In genomic region chr21:29194342-29194741, GRCh38 we compare ENCODE assay signal across 23 cellular contexts.
DNase-seq lines count a peak whose midpoint lies in the region; ATAC-seq and TF ChIP-seq lines count a peak whose summit lies in the region.
"Had no signal": no experiment of that assay in that cellular context is flagged by ENCODE, and none has a peak within 500 bp of the region (broad histone marks: within the 10 kb centered on the region; RNA-seq: fewer than 3 reads in every experiment).

No MANE protein-coding gene starts in this region.

- H4K20me1 ChIP-seq in OCI-LY3 (ENCODE audit: insufficient read depth, low read length), result no peaks in the 10 kb centered on the region

- no peak overlapping the region for H3K14ac ChIP-seq in trophoblast cell (ENCODE audit: low read length)

- TF ChIP-seq CTCF in heart right ventricle (IDR thresholded peaks at IDR 0.05) (no peak), OCI-LY3 (IDR thresholded peaks at IDR 0.05; ENCODE audit: low read depth, low read length) (no peak), endodermal cell (conservative IDR thresholded peaks at IDR 0.05) (no peak)

- no peak overlapping the region for H4K91ac ChIP-seq in trophoblast cell (ENCODE audit: low read depth, low read length)

- H3K27me3 Mint-ChIP-seq in endodermal cell (ENCODE audit: insufficient read depth), result no peaks in the 10 kb centered on the region
- no peaks in the 10 kb centered on the region for H3K27me3 Mint-ChIP-seq in activated T-helper 2 cell treated with anti-CD3 and anti-CD28 coated beads, Interferon-gamma antibody, Interleukin-2, Interleukin-4, amounts not matched to agents 10 μg/mL and 5 μg/mL and 100 μg/mL, durations not matched to agents 14 hours and 24 hours and 36 hours (ENCODE audit: low read depth)
- H3K27me3 Mint-ChIP-seq: IgD-negative memory B cell had no signal

- peaks cover 6% of the 10 kb centered on the region for H3K36me3 Mint-ChIP-seq in endodermal cell (ENCODE audit: low read depth)
- H3K36me3 Mint-ChIP-seq in activated T-helper 2 cell treated with anti-CD3 and anti-CD28 coated beads, Interferon-gamma antibody, Interleukin-2, Interleukin-4, amounts not matched to agents 10 μg/mL and 5 μg/mL and 100 μg/mL, durations not matched to agents 14 hours and 24 hours and 36 hours (ENCODE audit: low read depth), result peaks cover 16% of the 10 kb centered on the region

- ATAC-seq in heart right ventricle, result no peak
- ATAC-seq in Right ventricle myocardium inferior, result no peak
- ATAC-seq in HG03280 (IDR thresholded peaks at IDR 0.05; ENCODE audit: unreplicated experiment), result no peak
- ATAC-seq: activated CD8-positive, alpha-beta memory T cell treated with anti-CD3 and anti-CD28 coated beads, Interleukin-2, amount 10 ng/mL, durations not matched to agents 7 days and 5 days had no signal

- no peaks in the 10 kb centered on the region for H3K36me3 ChIP-seq in heart right ventricle
- H3K36me3 ChIP-seq in OCI-LY3 (replicated peaks; ENCODE audit: low read depth, low read length), result peaks cover 13% of the 10 kb centered on the region
- no peaks in the 10 kb centered on the region for H3K36me3 ChIP-seq in endodermal cell (ENCODE audit: control insufficient read depth, insufficient read depth, low read length)
- H3K36me3 ChIP-seq in trophoblast cell (ENCODE audit: control insufficient read depth in 1 of 2, insufficient read depth in 2 of 2, low read length in 2 of 2), result no peaks in the 10 kb centered on the region
- H3K36me3 ChIP-seq: ascending aorta, colonic mucosa, tibial nerve had no signal

- no peak overlapping the region for H2AK5ac ChIP-seq in trophoblast cell (ENCODE audit: low read length)

- WGBS in heart right ventricle, 2 donors, result 74 to 86% methylated on average over 3 of the region's 3 CpGs
- WGBS in endodermal cell (ENCODE audit: insufficient coverage in 1 of 2, insufficient read length in 1 of 2), 2 experiments, result 74 to 78% methylated on average over 1 to 2 of the region's 3 CpGs
- WGBS in trophoblast cell (ENCODE audit: extremely low coverage, insufficient coverage, insufficient read length), result no CpG with 5 or more reads among the region's 3 CpGs

- DNase-seq in heart right ventricle (no peak), Right ventricle myocardium inferior (ENCODE audit: missing footprints) (no peak), endodermal cell (no peak), trophoblast cell (peak in 1 of 2 donors; percentile 92), NCI-H2029 treated with DMSO at 0.1 percent for 48 hours (lab: John Stamatoyannopoulos, UW) (no peak)
- DNase-seq in activated T-helper 2 cell treated with anti-CD3 and anti-CD28 coated beads, Interferon-gamma antibody, Interleukin-2, Interleukin-4, amounts not matched to agents 10 μg/mL and 5 μg/mL and 100 μg/mL, durations not matched to agents 14 hours and 24 hours and 36 hours (ENCODE audit: low spot score), result no peak
- DNase-seq: activated CD4-positive, alpha-beta T cell treated with anti-CD3 and anti-CD28 coated beads for 1 hour; activated CD8-positive, alpha-beta memory T cell treated with anti-CD3 and anti-CD28 coated beads, Interleukin-2, amount 10 ng/mL, durations not matched to agents 7 days and 5 days; CD4-positive, CD25-positive, alpha-beta regulatory T cell; colonic mucosa; hippocampal formation; kidney; MM.1S; NCI-H345; retina; SHP77 treated with DMSO at 0.1 percent for 48 hours; stimulated activated naive CD4-positive, alpha-beta T cell had no signal

- H3K9me3 ChIP-seq in heart right ventricle (peaks cover 0 to 9% (median 0%) of the 10 kb centered on the region in 11 donors), OCI-LY3 (ENCODE audit: insufficient read depth, low read length) (peaks cover 4% of the 10 kb centered on the region; the same call in 1 of the 2 replicates), endodermal cell (ENCODE audit: control insufficient read depth, low read length) (no peaks in the 10 kb centered on the region), trophoblast cell (ENCODE audit: insufficient read depth, low read depth, low read length) (no peaks in the 10 kb centered on the region)
- H3K9me3 ChIP-seq: ascending aorta, colonic mucosa, tibial nerve had no signal

- no peak overlapping the region for H4K12ac ChIP-seq in trophoblast cell (ENCODE audit: low read depth, low read length)

- peak overlapping the region; percentile 56 for H3K27ac Mint-ChIP-seq in endodermal cell
- H3K27ac Mint-ChIP-seq in activated T-helper 2 cell treated with anti-CD3 and anti-CD28 coated beads, Interferon-gamma antibody, Interleukin-2, Interleukin-4, amounts not matched to agents 10 μg/mL and 5 μg/mL and 100 μg/mL, durations not matched to agents 14 hours and 24 hours and 36 hours, result no peak overlapping the region
- H3K27ac Mint-ChIP-seq: activated CD8-positive, alpha-beta memory T cell treated with anti-CD3 and anti-CD28 coated beads, Interleukin-2, amount 10 ng/mL, durations not matched to agents 7 days and 5 days; CD4-positive, CD25-positive, alpha-beta regulatory T cell; T-helper 2 cell treated with Interferon-gamma antibody and Interleukin-4, amounts not matched to agents 5 μg/mL and 100 μg/mL, for 36 hours had no signal

- no peak overlapping the region for H2BK120ac ChIP-seq in trophoblast cell (ENCODE audit: insufficient read depth, low read length, poor library complexity)

- intact Hi-C loops in heart right ventricle (cut with DNase I) (no loop called here), Right ventricle myocardium inferior (cut with DNase I) (no loop called here)
- intact Hi-C loops in activated T-helper 2 cell treated with anti-CD3 and anti-CD28 coated beads, Interferon-gamma antibody, Interleukin-2, Interleukin-4, amounts not matched to agents 10 μg/mL and 5 μg/mL and 100 μg/mL, durations not matched to agents 14 hours and 24 hours and 36 hours (cut with micrococcal nuclease), result no loop called here

- H3K23ac ChIP-seq in trophoblast cell (ENCODE audit: low read length), result no peak overlapping the region

- no peaks in the 10 kb centered on the region for H3K27me3 ChIP-seq in heart right ventricle
- no peaks in the 10 kb centered on the region for H3K27me3 ChIP-seq in OCI-LY3 (ENCODE audit: low read depth, low read length)
- H3K27me3 ChIP-seq in endodermal cell (ENCODE audit: control insufficient read depth, insufficient read depth, low read length, poor library complexity, severe bottlenecking), result no peaks in the 10 kb centered on the region
- H3K27me3 ChIP-seq in trophoblast cell (ENCODE audit: insufficient read depth, low read length), result no peaks in the 10 kb centered on the region
- H3K27me3 ChIP-seq: ascending aorta, colonic mucosa, tibial nerve had no signal

- H4K8ac ChIP-seq in trophoblast cell (ENCODE audit: low read depth, low read length), result no peak overlapping the region

- H3K79me1 ChIP-seq in trophoblast cell (ENCODE audit: low read length), result peaks cover 1% of the 10 kb centered on the region

- no peak overlapping the region for H3K18ac ChIP-seq in trophoblast cell (ENCODE audit: low read length)

- H2AFZ ChIP-seq in OCI-LY3 (ENCODE audit: low read depth, low read length), result peak overlapping the region; percentile 48; the same call in 1 of the 2 replicates
- H2AFZ ChIP-seq in trophoblast cell (ENCODE audit: insufficient read depth, low read length, poor library complexity), result no peak overlapping the region

- H3K4me1 ChIP-seq in heart right ventricle (peaks cover 0 to 64% (median 4%) of the 10 kb centered on the region in 9 donors), OCI-LY3 (ENCODE audit: low read length) (peaks cover 41% of the 10 kb centered on the region), endodermal cell (ENCODE audit: control insufficient read depth, insufficient read depth, low read length) (peaks cover 5% of the 10 kb centered on the region), trophoblast cell (ENCODE audit: control insufficient read depth in 1 of 2, insufficient read depth in 2 of 2, low read length in 2 of 2) (peaks cover 0 to 3% of the 10 kb centered on the region in 2 experiments)
- H3K4me1 ChIP-seq: colonic mucosa had no signal

- H3K9me3 Mint-ChIP-seq in endodermal cell, result peaks cover 17% of the 10 kb centered on the region
- H3K9me3 Mint-ChIP-seq in activated T-helper 2 cell treated with anti-CD3 and anti-CD28 coated beads, Interferon-gamma antibody, Interleukin-2, Interleukin-4, amounts not matched to agents 10 μg/mL and 5 μg/mL and 100 μg/mL, durations not matched to agents 14 hours and 24 hours and 36 hours, result peaks cover 22% of the 10 kb centered on the region

- peaks cover 14% of the 10 kb centered on the region for H3K4me1 Mint-ChIP-seq in endodermal cell
- H3K4me1 Mint-ChIP-seq in activated T-helper 2 cell treated with anti-CD3 and anti-CD28 coated beads, Interferon-gamma antibody, Interleukin-2, Interleukin-4, amounts not matched to agents 10 μg/mL and 5 μg/mL and 100 μg/mL, durations not matched to agents 14 hours and 24 hours and 36 hours (ENCODE audit: low read depth), result peaks cover 34% of the 10 kb centered on the region

- H2BK5ac ChIP-seq in trophoblast cell (ENCODE audit: low read depth, low read length, poor library complexity), result no peak overlapping the region

- H3K4me2 ChIP-seq in OCI-LY3 (ENCODE audit: low read length) (peak overlapping the region; percentile 91), trophoblast cell (ENCODE audit: low read length) (no peak overlapping the region)

- peak overlapping the region in 6 of 10 donors; percentile 1 to 89 (median 39) for H3K27ac ChIP-seq in heart right ventricle
- peak overlapping the region; percentile 97 for H3K27ac ChIP-seq in OCI-LY3 (ENCODE audit: low read length)
- no peak overlapping the region for H3K27ac ChIP-seq in endodermal cell (ENCODE audit: low read depth, low read length)
- peak overlapping the region; percentile 47 for H3K27ac ChIP-seq in trophoblast cell (ENCODE audit: low read depth, low read length)
- H3K27ac ChIP-seq: colonic mucosa had no signal

- peak overlapping the region; percentile 76 for H3K9ac ChIP-seq in OCI-LY3 (ENCODE audit: low read length)
- H3K9ac ChIP-seq in endodermal cell (ENCODE audit: extremely low read depth, low read length, poor library complexity, severe bottlenecking), result no peak overlapping the region
- no peak overlapping the region for H3K9ac ChIP-seq in trophoblast cell (ENCODE audit: low read length)

- no peak overlapping the region for H2BK12ac ChIP-seq in trophoblast cell (ENCODE audit: low read length)

- H3K79me2 ChIP-seq in OCI-LY3 (ENCODE audit: low read length) (peaks cover 44% of the 10 kb centered on the region), trophoblast cell (ENCODE audit: control insufficient read depth, insufficient read depth, low read length, poor library complexity) (no peaks in the 10 kb centered on the region)

- H3K4me3 Mint-ChIP-seq in endodermal cell, result peak overlapping the region; percentile 49
- H3K4me3 Mint-ChIP-seq in activated T-helper 2 cell treated with anti-CD3 and anti-CD28 coated beads, Interferon-gamma antibody, Interleukin-2, Interleukin-4, amounts not matched to agents 10 μg/mL and 5 μg/mL and 100 μg/mL, durations not matched to agents 14 hours and 24 hours and 36 hours (ENCODE audit: low read depth), result no peak overlapping the region
- H3K4me3 Mint-ChIP-seq: activated CD8-positive, alpha-beta memory T cell treated with anti-CD3 and anti-CD28 coated beads, Interleukin-2, amount 10 ng/mL, durations not matched to agents 7 days and 5 days; T-helper 2 cell treated with Interferon-gamma antibody and Interleukin-4, amounts not matched to agents 5 μg/mL and 100 μg/mL, for 36 hours had no signal

- H3K4me3 ChIP-seq in heart right ventricle, result peak overlapping the region in 8 of 10 donors; percentile 12 to 46 (median 31)
- H3K4me3 ChIP-seq in OCI-LY3 (ENCODE audit: low read length), result peak overlapping the region; percentile 86
- H3K4me3 ChIP-seq in endodermal cell (ENCODE audit: low read length), result no peak overlapping the region
- no peak overlapping the region for H3K4me3 ChIP-seq in trophoblast cell (ENCODE audit: low read depth, low read length)
- H3K4me3 ChIP-seq: colonic mucosa, tibial nerve had no signal

- H3K4ac ChIP-seq in trophoblast cell (ENCODE audit: low read depth, low read length), result no peak overlapping the region

Comparison
In these comparisons a context has a peak if more than half of its experiments do, and no peak if none do; other contexts are left out.
1. H3K4me3 ChIP-seq: peak in heart right ventricle (8 of 10) and OCI-LY3 (single experiment); none in endodermal cell (single experiment) and trophoblast cell (single experiment).